Comparison of ENCODE assay signal across 8 cellular contexts in genomic region chr19:2268861-2269243, GRCh38. TPM values are rescaled to one million over a fixed set of nuclear protein-coding genes. Genes with fewer than 3 reads are reported as not detected.
DNase-seq lines count a peak whose midpoint lies in the region; ATAC-seq, FAIRE-seq and TF ChIP-seq lines count a peak whose summit lies in the region.

No MANE protein-coding gene starts in this region.

- peak overlapping the region; percentile 65 for H3K27ac ChIP-seq in astrocyte (ENCODE audit: low read depth, low read length)
- H3K27ac ChIP-seq in liver (ENCODE audit: low read depth in 1 of 2, low read length in 2 of 2): peak overlapping the region; percentile 66 to 78
- H3K27ac ChIP-seq in thoracic aorta: no peak overlapping the region

- H3K4me3 Mint-ChIP-seq in activated CD4-positive, alpha-beta T cell treated with anti-CD3 and anti-CD28 coated beads, Interleukin-2, amount 10 ng/mL, durations not matched to agents 24 days and 14 days: peak overlapping the region; percentile 93
- H3K4me3 Mint-ChIP-seq in astrocyte (ENCODE audit: unreplicated experiment): peak overlapping the region; percentile 94

- H3K36me3 ChIP-seq in astrocyte (ENCODE audit: insufficient read depth, low read length) (peaks cover 3% of the 10 kb centered on the region), liver (ENCODE audit: control insufficient read depth in 4 of 4, insufficient read depth in 3 of 4, low read depth in 1 of 4, low read length in 3 of 4) (peaks cover 4 to 9% (median 8%) of the 10 kb centered on the region in 4 donors), thoracic aorta (peaks cover 20% of the 10 kb centered on the region)

- peaks cover 32% of the 10 kb centered on the region for H3K36me3 Mint-ChIP-seq in activated CD4-positive, alpha-beta T cell treated with anti-CD3 and anti-CD28 coated beads, Interleukin-2, amount 10 ng/mL, durations not matched to agents 24 days and 14 days (ENCODE audit: low read depth)
- peaks cover 8% of the 10 kb centered on the region for H3K36me3 Mint-ChIP-seq in astrocyte (ENCODE audit: low read depth, unreplicated experiment)

- no peak for FAIRE-seq in astrocyte (lab: Jason Lieb, UNC)

- peak overlapping the region; percentile 27 for H2AFZ ChIP-seq in astrocyte (ENCODE audit: low read depth, low read length)

- H3K4me1 Mint-ChIP-seq in activated CD4-positive, alpha-beta T cell treated with anti-CD3 and anti-CD28 coated beads, Interleukin-2, amount 10 ng/mL, durations not matched to agents 24 days and 14 days: peaks cover 25% of the 10 kb centered on the region
- H3K4me1 Mint-ChIP-seq in astrocyte (ENCODE audit: low read depth, unreplicated experiment): peaks cover 7% of the 10 kb centered on the region

- H3K9ac ChIP-seq in astrocyte (ENCODE audit: low read length) (peak overlapping the region; percentile 71), liver (ENCODE audit: low read depth in 1 of 2, low read length in 2 of 2) (peak overlapping the region in 1 of 2 donors; percentile 88)

- peaks cover 43% of the 10 kb centered on the region for H4K20me1 ChIP-seq in astrocyte (ENCODE audit: insufficient read depth, low read length)

- TF ChIP-seq CTCF in astrocyte (IDR thresholded peaks at IDR 0.05; ENCODE audit: insufficient read depth, low read depth, low read length) (no peak), liver (IDR thresholded peaks at IDR 0.05; ENCODE audit: low read depth, low read length, missing input control) (no peak), thoracic aorta (IDR thresholded peaks at IDR 0.05) (no peak)

- H3K4me3 ChIP-seq in astrocyte (ENCODE audit: insufficient read depth, low read depth, low read length): peak overlapping the region; percentile 66
- H3K4me3 ChIP-seq in liver (ENCODE audit: low read depth in 1 of 3, low read length in 3 of 3): peak overlapping the region; percentile 63 to 74 (median 72)
- peak overlapping the region; percentile 100 for H3K4me3 ChIP-seq in thoracic aorta

- H3K27me3 Mint-ChIP-seq in activated CD4-positive, alpha-beta T cell treated with anti-CD3 and anti-CD28 coated beads, Interleukin-2, amount 10 ng/mL, durations not matched to agents 24 days and 14 days: no peaks in the 10 kb centered on the region
- no peaks in the 10 kb centered on the region for H3K27me3 Mint-ChIP-seq in astrocyte (ENCODE audit: low read depth, unreplicated experiment)

- H3K9me3 ChIP-seq in astrocyte (ENCODE audit: insufficient read depth, low read depth, low read length) (no peaks in the 10 kb centered on the region), liver (ENCODE audit: control insufficient read depth in 4 of 4, low read length in 3 of 4) (no peaks in the 10 kb centered on the region), thoracic aorta (no peaks in the 10 kb centered on the region)

- under 1% methylated on average over 19 of the region's 19 CpGs for WGBS in liver

- peak overlapping the region; percentile 76 for H3K27ac Mint-ChIP-seq in activated CD4-positive, alpha-beta T cell treated with anti-CD3 and anti-CD28 coated beads, Interleukin-2, amount 10 ng/mL, durations not matched to agents 24 days and 14 days
- no peak overlapping the region for H3K27ac Mint-ChIP-seq in astrocyte (ENCODE audit: unreplicated experiment)

- H3K27me3 ChIP-seq in astrocyte (ENCODE audit: insufficient read depth, low read length) (no peaks in the 10 kb centered on the region), liver (ENCODE audit: control insufficient read depth in 4 of 4, insufficient read depth in 4 of 4, low read length in 3 of 4) (no peaks in the 10 kb centered on the region), thoracic aorta (replicated peaks; ENCODE audit: insufficient read depth) (no peaks in the 10 kb centered on the region)

- H3K4me1 ChIP-seq in astrocyte (ENCODE audit: insufficient read depth, low read length) (peaks cover 25% of the 10 kb centered on the region), liver (ENCODE audit: control insufficient read depth in 4 of 4, insufficient read depth in 4 of 4, low read length in 3 of 4) (peaks cover 12 to 44% (median 33%) of the 10 kb centered on the region in 4 donors), thoracic aorta (ENCODE audit: control insufficient read depth in 1 of 2, low read depth in 2 of 2) (peaks cover 45 to 55% of the 10 kb centered on the region in 2 donors)

- intact Hi-C loops in activated CD4-positive, alpha-beta T cell treated with anti-CD3 and anti-CD28 coated beads, Interleukin-2, amount 10 ng/mL, durations not matched to agents 24 days and 14 days (cut with micrococcal nuclease): loop anchor here (1.0 kb wide), 1 partner anchor 33 kb away; the partner anchor contains the start of genes PLEKHJ1 and SF3A2

- no peak for TF ChIP-seq RAD21 in liver (IDR thresholded peaks at IDR 0.05)

- peaks cover 46% of the 10 kb centered on the region for H3K79me2 ChIP-seq in astrocyte (ENCODE audit: insufficient read depth, low read length)

- H3K4me2 ChIP-seq in astrocyte (ENCODE audit: low read length): peak overlapping the region; percentile 83

- no peak for DNase-seq in activated CD4-positive, alpha-beta T cell treated with anti-CD3 and anti-CD28 coated beads, Interleukin-2, amount 10 ng/mL, durations not matched to agents 24 days and 14 days
- DNase-seq in activated CD4-positive, alpha-beta T cell treated with anti-CD3 and anti-CD28 coated beads for 4 hours: no peak
- DNase-seq in astrocyte (ENCODE audit: low read depth) (no peak), thoracic aorta (ENCODE audit: low spot score) (no peak)
- DNase-seq in stimulated activated CD4-positive, alpha-beta T cell treated with anti-CD3 and anti-CD28 coated beads, Interleukin-15, amount 100 ng/mL, for 24 hours: no peak
- no peak for DNase-seq in stimulated activated CD4-positive, alpha-beta T cell treated with anti-CD3 and anti-CD28 coated beads, Interleukin-4, amount 100 ng/mL, for 24 hours

- H3K9me3 Mint-ChIP-seq in activated CD4-positive, alpha-beta T cell treated with anti-CD3 and anti-CD28 coated beads, Interleukin-2, amount 10 ng/mL, durations not matched to agents 24 days and 14 days: no peaks in the 10 kb centered on the region
- no peaks in the 10 kb centered on the region for H3K9me3 Mint-ChIP-seq in astrocyte (ENCODE audit: unreplicated experiment)

- ATAC-seq in thoracic aorta (ENCODE audit: insufficient number of reproducible peaks, low FRiP score, low read depth) (no peak), GM21360 (IDR thresholded peaks at IDR 0.05; ENCODE audit: unreplicated experiment) (no peak)

TF ChIP-seq in liver, 16 proteins besides CTCF, POLR2A, EP300 and RAD21:
- TF ChIP-seq FOXA2 (IDR thresholded peaks at IDR 0.05) (no peak), EGR1 (IDR thresholded peaks at IDR 0.05; ENCODE audit: low read depth in 2 of 2) (peak in 1 of 2 donors; percentile 34)

RNA-seq across cellular contexts. Expression of gene JSRP1, which starts 12.6 kb away (rescaled TPM):
- total RNA-seq in activated CD4-positive, alpha-beta T cell treated with anti-CD3 and anti-CD28 coated beads, Interleukin-2, amount 10 ng/mL, durations not matched to agents 24 days and 14 days: 0.40 and 0.91 TPM in 2 replicates
- 0.36 and 1.3 TPM in 2 replicates for total RNA-seq in astrocyte
- under 1 TPM in 1 of 2 donors, not detected in 1; 0.25 TPM for total RNA-seq in liver
- under 1 TPM; 0.39 to 0.45 TPM for polyA plus RNA-seq in liver
- not detected for total RNA-seq in thoracic aorta

RNA-seq across cellular contexts. Expression of gene PEAK3, which starts 13.1 kb away (rescaled TPM):
- 0.09 TPM in 1 of 2 replicates, not detected in the other for total RNA-seq in activated CD4-positive, alpha-beta T cell treated with anti-CD3 and anti-CD28 coated beads, Interleukin-2, amount 10 ng/mL, durations not matched to agents 24 days and 14 days
- total RNA-seq in astrocyte: 0.18 TPM in 1 of 2 replicates, not detected in the other
- total RNA-seq in liver: under 1 TPM; 0.09 to 0.67 TPM
- under 1 TPM; 0.21 to 0.42 TPM for polyA plus RNA-seq in liver
- 1 to 10 TPM; 1.2 to 3.0 TPM for total RNA-seq in thoracic aorta

RNA-seq across cellular contexts. Expression of gene AMH, which starts 19.7 kb away (rescaled TPM):
- total RNA-seq in activated CD4-positive, alpha-beta T cell treated with anti-CD3 and anti-CD28 coated beads, Interleukin-2, amount 10 ng/mL, durations not matched to agents 24 days and 14 days: 4.0 and 5.1 TPM in 2 replicates
- total RNA-seq in astrocyte (3.5 and 4.6 TPM in 2 replicates), liver (under 1 TPM; 0.47 to 0.59 TPM), thoracic aorta (under 1 TPM; 0.92 to 0.95 TPM)
- under 1 TPM in 1 of 2 donors, not detected in 1; 0.08 TPM for polyA plus RNA-seq in liver

RNA-seq across cellular contexts. Expression of gene SF3A2, which starts 32.2 kb away (rescaled TPM):
- 159 and 171 TPM in 2 replicates for total RNA-seq in activated CD4-positive, alpha-beta T cell treated with anti-CD3 and anti-CD28 coated beads, Interleukin-2, amount 10 ng/mL, durations not matched to agents 24 days and 14 days
- total RNA-seq in astrocyte: 76.6 and 83.2 TPM in 2 replicates
- total RNA-seq in liver: 10 to 100 TPM; 12.9 to 32.0 TPM
- polyA plus RNA-seq in liver: 10 to 100 TPM in 1 of 2 donors, 1 to 10 TPM in 1; 2.2 to 13.5 TPM
- total RNA-seq in thoracic aorta: 10 to 100 TPM; 23.8 to 43.7 TPM

RNA-seq across cellular contexts. Expression of gene PLEKHJ1, which starts 32.7 kb away (rescaled TPM):
- 70.5 and 71.6 TPM in 2 replicates for total RNA-seq in activated CD4-positive, alpha-beta T cell treated with anti-CD3 and anti-CD28 coated beads, Interleukin-2, amount 10 ng/mL, durations not matched to agents 24 days and 14 days
- total RNA-seq in astrocyte: 69.9 and 78.3 TPM in 2 replicates
- 10 to 100 TPM; 22.2 to 44.5 TPM for total RNA-seq in liver
- 10 to 100 TPM; 36.5 to 37.4 TPM for polyA plus RNA-seq in liver
- total RNA-seq in thoracic aorta: 10 to 100 TPM; 26.3 to 46.2 TPM

Comparison
In these comparisons a context has a peak if more than half of its experiments do, and no peak if none do; other contexts are left out.
1. H3K27ac ChIP-seq: peak in astrocyte (single experiment) and liver (2 of 2); none in thoracic aorta (0 of 2).
2. Peak in every context shown above with its lines, with median percentiles within 50 percentile points of each other: H3K4me3 ChIP-seq.